In genomic region chrX:2705036-2705435, GRCh38 we compare ENCODE assay signal across 1 cellular context.
TF ChIP-seq lines count a peak whose summit lies in the region.

No MANE protein-coding gene starts in this region.

TF ChIP-seq in A549, 52 proteins besides CTCF, POLR2A, EP300 and RAD21 (continued from another document):
- TF ChIP-seq, protein P1, sequence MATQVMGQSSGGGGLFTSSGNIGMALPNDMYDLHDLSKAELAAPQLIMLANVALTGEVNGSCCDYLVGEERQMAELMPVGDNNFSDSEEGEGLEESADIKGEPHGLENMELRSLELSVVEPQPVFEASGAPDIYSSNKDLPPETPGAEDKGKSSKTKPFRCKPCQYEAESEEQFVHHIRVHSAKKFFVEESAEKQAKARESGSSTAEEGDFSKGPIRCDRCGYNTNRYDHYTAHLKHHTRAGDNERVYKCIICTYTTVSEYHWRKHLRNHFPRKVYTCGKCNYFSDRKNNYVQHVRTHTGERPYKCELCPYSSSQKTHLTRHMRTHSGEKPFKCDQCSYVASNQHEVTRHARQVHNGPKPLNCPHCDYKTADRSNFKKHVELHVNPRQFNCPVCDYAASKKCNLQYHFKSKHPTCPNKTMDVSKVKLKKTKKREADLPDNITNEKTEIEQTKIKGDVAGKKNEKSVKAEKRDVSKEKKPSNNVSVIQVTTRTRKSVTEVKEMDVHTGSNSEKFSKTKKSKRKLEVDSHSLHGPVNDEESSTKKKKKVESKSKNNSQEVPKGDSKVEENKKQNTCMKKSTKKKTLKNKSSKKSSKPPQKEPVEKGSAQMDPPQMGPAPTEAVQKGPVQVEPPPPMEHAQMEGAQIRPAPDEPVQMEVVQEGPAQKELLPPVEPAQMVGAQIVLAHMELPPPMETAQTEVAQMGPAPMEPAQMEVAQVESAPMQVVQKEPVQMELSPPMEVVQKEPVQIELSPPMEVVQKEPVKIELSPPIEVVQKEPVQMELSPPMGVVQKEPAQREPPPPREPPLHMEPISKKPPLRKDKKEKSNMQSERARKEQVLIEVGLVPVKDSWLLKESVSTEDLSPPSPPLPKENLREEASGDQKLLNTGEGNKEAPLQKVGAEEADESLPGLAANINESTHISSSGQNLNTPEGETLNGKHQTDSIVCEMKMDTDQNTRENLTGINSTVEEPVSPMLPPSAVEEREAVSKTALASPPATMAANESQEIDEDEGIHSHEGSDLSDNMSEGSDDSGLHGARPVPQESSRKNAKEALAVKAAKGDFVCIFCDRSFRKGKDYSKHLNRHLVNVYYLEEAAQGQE (IDR thresholded peaks at IDR 0.05): no peak
- TF ChIP-seq MYC (IDR thresholded peaks at IDR 0.05; ENCODE audit: borderline replicate concordance, low read length) (no peak), EHF (CRISPR knock-in tag; IDR thresholded peaks at IDR 0.05) (no peak), CBX8 (IDR thresholded peaks at IDR 0.05) (no peak), RFX5 (IDR thresholded peaks at IDR 0.05) (no peak), ZSCAN20 (CRISPR knock-in tag; IDR thresholded peaks at IDR 0.05) (no peak), ESRRA (IDR thresholded peaks at IDR 0.05; ENCODE audit: borderline replicate concordance, low read length) (no peak), HES2 (IDR thresholded peaks at IDR 0.05) (no peak), ZNF302 (CRISPR knock-in tag; IDR thresholded peaks at IDR 0.05) (no peak)
- TF ChIP-seq, protein P2, sequence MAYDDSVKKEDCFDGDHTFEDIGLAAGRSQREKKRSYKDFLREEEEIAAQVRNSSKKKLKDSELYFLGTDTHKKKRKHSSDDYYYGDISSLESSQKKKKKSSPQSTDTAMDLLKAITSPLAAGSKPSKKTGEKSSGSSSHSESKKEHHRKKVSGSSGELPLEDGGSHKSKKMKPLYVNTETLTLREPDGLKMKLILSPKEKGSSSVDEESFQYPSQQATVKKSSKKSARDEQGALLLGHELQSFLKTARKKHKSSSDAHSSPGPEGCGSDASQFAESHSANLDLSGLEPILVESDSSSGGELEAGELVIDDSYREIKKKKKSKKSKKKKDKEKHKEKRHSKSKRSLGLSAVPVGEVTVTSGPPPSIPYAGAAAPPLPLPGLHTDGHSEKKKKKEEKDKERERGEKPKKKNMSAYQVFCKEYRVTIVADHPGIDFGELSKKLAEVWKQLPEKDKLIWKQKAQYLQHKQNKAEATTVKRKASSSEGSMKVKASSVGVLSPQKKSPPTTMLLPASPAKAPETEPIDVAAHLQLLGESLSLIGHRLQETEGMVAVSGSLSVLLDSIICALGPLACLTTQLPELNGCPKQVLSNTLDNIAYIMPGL (CRISPR knock-in tag; IDR thresholded peaks at IDR 0.05; ENCODE audit: borderline replicate concordance): no peak
